In genomic region chr11:76119032-76119431, GRCh38 we compare ENCODE assay signal across 2 cellular contexts.
TF ChIP-seq lines count a peak whose summit lies in the region.

No MANE protein-coding gene starts in this region.

TF ChIP-seq in SK-N-SH, 30 proteins besides CTCF, POLR2A, EP300 and RAD21 (continued from another document):
- TF ChIP-seq SMC3 (IDR thresholded peaks at IDR 0.05; ENCODE audit: low read depth, low read length): 0 out of 2 replicates have a peak, but pooled peaks have one; percentile 9
- TF ChIP-seq POLR2AphosphoS5 (IDR thresholded peaks at IDR 0.05; ENCODE audit: low read depth, low read length): no peak

TF ChIP-seq in SK-N-SH treated with all-trans-retinoic acid at 6 μM for 48 hours, 23 proteins besides CTCF, POLR2A, EP300 and RAD21 (continued from another document):
- no peak for TF ChIP-seq CREB5 (CRISPR knock-in tag; IDR thresholded peaks at IDR 0.05; ENCODE audit: low read depth)
- no peak for TF ChIP-seq TOX (CRISPR knock-in tag; IDR thresholded peaks at IDR 0.05; ENCODE audit: borderline replicate concordance)
- no peak for TF ChIP-seq TSHZ2 (CRISPR knock-in tag; IDR thresholded peaks at IDR 0.05)
- TF ChIP-seq PATZ1 (CRISPR knock-in tag; IDR thresholded peaks at IDR 0.05; ENCODE audit: borderline replicate concordance): no peak
- no peak for TF ChIP-seq ZC3H10 (CRISPR knock-in tag; IDR thresholded peaks at IDR 0.05)
- no peak for TF ChIP-seq RARB (CRISPR knock-in tag; IDR thresholded peaks at IDR 0.05)
- TF ChIP-seq ZNF565 (CRISPR knock-in tag; conservative IDR thresholded peaks at IDR 0.05; ENCODE audit: low read depth): no peak
- TF ChIP-seq OSR1 (CRISPR knock-in tag; IDR thresholded peaks at IDR 0.05): no peak
- TF ChIP-seq ZNF70 (CRISPR knock-in tag; IDR thresholded peaks at IDR 0.05): no peak
- no peak for TF ChIP-seq TCF4 (CRISPR knock-in tag; IDR thresholded peaks at IDR 0.05; ENCODE audit: borderline replicate concordance)
- TF ChIP-seq ESRRG (CRISPR knock-in tag; IDR thresholded peaks at IDR 0.05): no peak
- no peak for TF ChIP-seq ZFP3 (CRISPR knock-in tag; IDR thresholded peaks at IDR 0.05)
- no peak for TF ChIP-seq ZNF8 (CRISPR knock-in tag; IDR thresholded peaks at IDR 0.05)
- no peak for TF ChIP-seq ARNTL (CRISPR knock-in tag; IDR thresholded peaks at IDR 0.05; ENCODE audit: borderline replicate concordance, low read depth)
- TF ChIP-seq CSRNP3 (CRISPR knock-in tag; IDR thresholded peaks at IDR 0.05): no peak
